In the genomic region with DNA sequence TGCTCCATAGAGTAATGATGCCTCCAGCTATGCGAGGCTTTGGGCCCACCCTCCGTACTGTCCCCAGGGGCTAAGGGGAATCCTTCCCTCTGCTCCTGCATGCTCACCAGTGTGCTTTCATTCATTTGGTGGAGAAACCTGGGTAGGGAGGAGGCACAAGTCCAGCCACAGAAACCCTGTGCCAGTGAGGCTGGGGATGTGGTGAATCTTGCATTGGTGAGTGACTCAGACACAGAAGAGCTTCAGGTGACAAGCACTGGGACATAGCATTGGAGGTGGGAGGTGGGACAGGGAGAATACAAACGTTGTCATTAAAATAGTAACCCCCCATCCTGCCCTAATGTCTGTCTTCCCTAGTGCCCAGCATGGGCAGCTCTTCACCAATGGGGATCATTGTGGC, we compare ENCODE assay signal across 24 cellular contexts. TPM values are rescaled to one million over a fixed set of nuclear protein-coding genes. Genes with fewer than 3 reads are reported as not detected.
"Had no signal": no experiment of that assay in that cellular context is flagged by ENCODE, and none has a peak within 500 bp of the region (broad histone marks: within the 10 kb centered on the region; RNA-seq: fewer than 3 reads in every experiment).

No MANE protein-coding gene starts in this region.

- H3K27ac ChIP-seq: ascending aorta, body of pancreas had no signal

- ATAC-seq: body of pancreas, PC-3, T-helper 17 cell had no signal

- H3K27me3 ChIP-seq: ascending aorta, body of pancreas had no signal

- H3K4me3 ChIP-seq: ascending aorta, body of pancreas had no signal

- H3K9me3 ChIP-seq: ascending aorta, body of pancreas had no signal

- H3K4me1 Mint-ChIP-seq: T-helper 17 cell had no signal

- H3K27me3 Mint-ChIP-seq: activated B cell treated with CpG ODN at 0.5 μM for 24 hours had no signal

- DNase-seq: activated B cell treated with CpG ODN at 0.5 μM for 24 hours; activated CD4-positive, alpha-beta T cell treated with anti-CD3 and anti-CD28 coated beads for 1 hour; activated CD4-positive, alpha-beta T cell treated with anti-CD3 and anti-CD28 coated beads, Interleukin-2, amount 50 U/mL, for 4 hours; activated CD8-positive, alpha-beta memory T cell treated with anti-CD3 and anti-CD28 coated beads for 24 hours; activated effector memory CD4-positive, alpha-beta T cell treated with anti-CD3 and anti-CD28 coated beads, Interleukin-2, amount 50 U/mL, for 16 hours; activated naive CD4-positive, alpha-beta T cell treated with Interleukin-2 at 50 U/mL for 16 hours; activated T-cell treated with anti-CD3 and anti-CD28 coated beads, Interleukin-2, amount 50 U/mL, for 1 hour; amniotic stem cell; body of pancreas; central memory CD4-positive, alpha-beta T cell; Karpas-422; MM.1S; NCI-H1436 treated with DMSO at 0.1 percent for 48 hours; NCI-H187; NCI-H446; PC-3; SHP77 treated with DMSO at 0.1 percent for 48 hours; T-helper 17 cell; T-helper 9 cell had no signal

- H3K36me3 ChIP-seq: ascending aorta had no signal

- H3K27ac Mint-ChIP-seq: activated B cell treated with CpG ODN at 0.5 μM for 24 hours; activated T-helper 1 cell treated with anti-CD3 and anti-CD28 coated beads, Interleukin-12 subunit alpha, Interleukin-12 subunit beta, Interleukin-2, Interleukin-4 antibody, amounts not matched to agents 30 ng/mL and 10 ng/mL and 1 ng/mL, durations not matched to agents 14 hours and 24 hours and 36 hours; T-helper 17 cell had no signal

- H3K4me3 Mint-ChIP-seq: activated B cell treated with CpG ODN at 0.5 μM for 24 hours; activated T-helper 1 cell treated with anti-CD3 and anti-CD28 coated beads, Interleukin-12 subunit alpha, Interleukin-12 subunit beta, Interleukin-2, Interleukin-4 antibody, amounts not matched to agents 30 ng/mL and 10 ng/mL and 1 ng/mL, durations not matched to agents 14 hours and 24 hours and 36 hours; T-helper 17 cell had no signal

- H3K9me3 Mint-ChIP-seq: activated B cell treated with CpG ODN at 0.5 μM for 24 hours; activated T-helper 1 cell treated with anti-CD3 and anti-CD28 coated beads, Interleukin-12 subunit alpha, Interleukin-12 subunit beta, Interleukin-2, Interleukin-4 antibody, amounts not matched to agents 30 ng/mL and 10 ng/mL and 1 ng/mL, durations not matched to agents 14 hours and 24 hours and 36 hours had no signal

RNA-seq across cellular contexts. Expression of a gene that starts 5.2 kb away (rescaled TPM):
- total RNA-seq: activated T-helper 1 cell treated with anti-CD3 and anti-CD28 coated beads, Interleukin-12 subunit alpha, Interleukin-12 subunit beta, Interleukin-2, Interleukin-4 antibody, amounts not matched to agents 30 ng/mL and 10 ng/mL and 1 ng/mL, durations not matched to agents 14 hours and 24 hours and 36 hours; bronchial epithelial cell; chondrocyte had no signal

RNA-seq across cellular contexts. Expression of a gene that starts 39.1 kb away (rescaled TPM):
- total RNA-seq: activated T-helper 1 cell treated with anti-CD3 and anti-CD28 coated beads, Interleukin-12 subunit alpha, Interleukin-12 subunit beta, Interleukin-2, Interleukin-4 antibody, amounts not matched to agents 30 ng/mL and 10 ng/mL and 1 ng/mL, durations not matched to agents 14 hours and 24 hours and 36 hours; bronchial epithelial cell; chondrocyte; PC-3; SK-MEL-5 had no signal
